Comparison of ENCODE assay signal across 8 cellular contexts in the genomic region with DNA sequence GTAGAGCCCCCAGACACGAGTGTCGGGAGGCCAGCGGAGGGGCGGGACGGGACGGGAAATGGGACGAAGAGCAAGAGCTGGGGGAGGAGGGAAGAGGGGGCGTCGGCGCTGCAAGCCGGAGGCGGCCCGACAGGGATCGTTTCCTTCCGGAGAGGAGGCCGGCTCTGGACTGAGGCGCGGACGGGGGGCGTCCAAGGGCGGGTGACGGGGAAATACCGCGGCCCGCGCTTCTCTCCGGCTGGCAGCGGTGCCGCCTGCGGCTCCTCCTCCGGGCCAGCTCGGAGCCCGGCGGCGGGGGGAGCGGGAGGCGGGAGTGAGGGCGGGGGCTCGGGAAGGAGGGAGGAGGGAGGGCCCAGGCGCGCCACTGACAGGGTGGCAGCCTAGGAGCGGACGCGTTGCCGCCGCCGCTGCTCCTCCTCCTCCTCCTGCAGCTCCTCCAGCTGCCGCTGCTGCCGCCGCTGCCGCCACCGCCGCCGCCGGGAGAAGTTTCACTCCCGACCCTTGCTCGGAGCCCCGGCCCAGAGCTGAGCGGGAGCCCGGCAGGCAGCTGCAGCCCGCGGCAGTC.
DNase-seq lines count a peak whose midpoint lies in the region; ATAC-seq and TF ChIP-seq lines count a peak whose summit lies in the region.

Gene CHSY3, plus strand, starts transcription at position 364 of the 565 bp plus-strand sequence.

- H3K27ac ChIP-seq in mucosa of rectum (ENCODE audit: low read depth in 2 of 2, low read length in 2 of 2) (peak within 1 kb of the TSS in 1 of 2 donors; percentile 32), stomach smooth muscle (ENCODE audit: low read length) (peak within 1 kb of the TSS; percentile 82)

- peak; percentile 73 for ATAC-seq in HG02798 (IDR thresholded peaks at IDR 0.05; ENCODE audit: poor library complexity, unreplicated experiment)

- H3K9me3 ChIP-seq in mucosa of rectum (ENCODE audit: control insufficient read depth in 2 of 2, low read length in 2 of 2) (no peaks in the 10 kb centered on the region), stomach smooth muscle (ENCODE audit: control insufficient read depth in 2 of 2, low read length in 2 of 2) (no peaks in the 10 kb centered on the region)

- H3K27me3 ChIP-seq in mucosa of rectum (ENCODE audit: control insufficient read depth in 2 of 2, insufficient read depth in 2 of 2, low read length in 2 of 2), result peaks cover 12 to 23% of the 10 kb centered on the region in 2 donors
- H3K27me3 ChIP-seq in stomach smooth muscle (ENCODE audit: control insufficient read depth in 1 of 2, insufficient read depth in 2 of 2, low read length in 2 of 2), result peaks cover 4 to 17% of the 10 kb centered on the region in 2 donors

- DNase-seq in activated T-cell treated with anti-CD3 and anti-CD28 coated beads for 24 hours (ENCODE audit: low read depth) (peak; percentile 32), activated T-cell treated with anti-CD3 and anti-CD28 coated beads for 4 hours (no peak), NCI-H2171 treated with DMSO at 0.1 percent for 48 hours (lab: John Stamatoyannopoulos, UW) (peak; percentile 59), activated T-cell treated with anti-CD3 and anti-CD28 coated beads for 48 hours (ENCODE audit: low read depth) (peak; percentile 44), fibroblast of mammary gland (ENCODE audit: low read depth) (peak; percentile 72)

- TF ChIP-seq CTCF in fibroblast of mammary gland (conservative IDR thresholded peaks at IDR 0.05; ENCODE audit: control insufficient read depth, insufficient read depth, low read depth, low read length), result no peak

- H3K4me3 ChIP-seq in fibroblast of mammary gland (ENCODE audit: control insufficient read depth, low read depth, low read length) (peak within 1 kb of the TSS; percentile 67), mucosa of rectum (ENCODE audit: low read length in 2 of 2) (peak within 1 kb of the TSS; percentile 67 to 68), stomach smooth muscle (ENCODE audit: low read length in 2 of 2) (peak within 1 kb of the TSS; percentile 66 to 82)

- peak within 1 kb of the TSS; percentile 24 to 57 for H3K9ac ChIP-seq in mucosa of rectum (ENCODE audit: low read depth in 1 of 2, low read length in 2 of 2)
- H3K9ac ChIP-seq in stomach smooth muscle (ENCODE audit: low read length in 2 of 2), result peak within 1 kb of the TSS; percentile 69 to 73

- H3K36me3 ChIP-seq in mucosa of rectum (ENCODE audit: control insufficient read depth in 2 of 2, insufficient read depth in 2 of 2, low read length in 2 of 2) (no peaks in the 10 kb centered on the region), stomach smooth muscle (ENCODE audit: control insufficient read depth in 2 of 2, insufficient read depth in 2 of 2, low read length in 2 of 2) (no peaks in the 10 kb centered on the region)

- H3K4me1 ChIP-seq in mucosa of rectum (ENCODE audit: control insufficient read depth in 2 of 2, insufficient read depth in 2 of 2, low read length in 2 of 2), result peaks cover 7 to 15% of the 10 kb centered on the region in 2 donors
- H3K4me1 ChIP-seq in stomach smooth muscle (ENCODE audit: control insufficient read depth, insufficient read depth, low read length), result peaks cover 22% of the 10 kb centered on the region
